ENCODE assay signal across 8 cellular contexts in the genomic region with DNA sequence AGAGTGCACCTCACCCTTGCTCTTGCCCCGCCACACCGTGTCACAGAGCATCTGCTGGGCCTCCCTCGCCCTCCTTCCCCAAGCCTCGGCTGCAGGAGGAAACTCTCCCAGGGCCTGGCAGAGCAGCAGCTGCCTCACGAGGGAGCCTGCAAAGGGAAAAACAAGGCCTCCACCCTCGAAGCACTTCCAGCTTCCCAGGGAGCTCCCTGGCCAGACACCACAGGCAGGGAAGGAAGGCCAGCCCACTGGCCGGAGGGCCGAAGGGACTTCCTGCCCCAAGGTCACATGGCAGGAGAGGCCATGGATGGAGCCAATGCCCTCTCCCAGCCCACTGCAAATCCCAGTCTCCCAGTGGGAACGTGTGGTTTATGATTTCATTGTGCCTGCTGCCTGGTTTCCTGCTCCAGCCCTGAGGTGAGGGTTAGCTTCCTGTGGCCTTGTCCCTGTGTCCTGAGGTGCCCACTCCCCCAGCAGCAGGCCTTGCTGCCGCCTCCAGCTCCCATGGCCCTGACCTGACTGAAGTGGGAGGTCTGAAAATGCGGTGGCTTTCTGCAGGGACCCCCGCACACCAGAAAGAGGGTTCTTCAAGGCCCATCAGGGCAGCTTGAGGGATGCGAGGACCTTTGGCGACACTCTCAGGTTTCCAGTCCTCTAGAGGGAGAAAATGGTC.
DNase-seq lines count a peak whose midpoint lies in the region; ATAC-seq and TF ChIP-seq lines count a peak whose summit lies in the region.

No MANE protein-coding gene starts in this region.

- peak overlapping the region; percentile 25 for H3K27ac Mint-ChIP-seq in neural progenitor cell
- H3K27ac Mint-ChIP-seq in progenitor cell of endocrine pancreas = no peak overlapping the region

- WGBS in esophagus muscularis mucosa = 62% methylated on average over 10 of the region's 14 CpGs

- ATAC-seq in HG03442 (IDR thresholded peaks at IDR 0.05; ENCODE audit: unreplicated experiment) = no peak

- TF ChIP-seq POLR2A in esophagus muscularis mucosa (IDR thresholded peaks at IDR 0.05; ENCODE audit: low read depth) = no peak

- CTCF ChIA-PET in AG04450 (lab: Charles Lee) = interaction anchor here (0.6 kb wide), 1 partner anchor 307 kb away, joined by 9 read pairs; no protein-coding TSS in a partner anchor

- no peak overlapping the region for H2AFZ ChIP-seq in neural progenitor cell (replicated peaks)

- H3K9me3 ChIP-seq in AG04450 (ENCODE audit: control insufficient read depth, insufficient read depth, low read length) (no peaks in the 10 kb centered on the region), esophagus muscularis mucosa (no peaks in the 10 kb centered on the region), neural progenitor cell (ENCODE audit: low read depth) (no peaks in the 10 kb centered on the region)

- intact Hi-C loops in esophagus muscularis mucosa (cut with DNase I) = no loop called here

- H3K27me3 Mint-ChIP-seq in neural progenitor cell (ENCODE audit: insufficient read depth, low read depth) = no peaks in the 10 kb centered on the region
- H3K27me3 Mint-ChIP-seq in progenitor cell of endocrine pancreas = no peaks in the 10 kb centered on the region

- no peak overlapping the region for H3K4me3 ChIP-seq in AG04450 (ENCODE audit: low read depth, low read length)
- H3K4me3 ChIP-seq in esophagus muscularis mucosa = peak overlapping the region in 1 of 4 donors; percentile 14
- H3K4me3 ChIP-seq in neural progenitor cell = no peak overlapping the region

- H3F3A ChIP-seq in neural progenitor cell (ENCODE audit: low read depth) = peaks cover 4% of the 10 kb centered on the region

- H3K4me1 ChIP-seq in esophagus muscularis mucosa (peaks cover 82 to 98% (median 93%) of the 10 kb centered on the region in 4 donors), neural progenitor cell (peaks cover 13% of the 10 kb centered on the region)

- no peaks in the 10 kb centered on the region for H3K36me3 ChIP-seq in esophagus muscularis mucosa
- H3K36me3 ChIP-seq in neural progenitor cell = no peaks in the 10 kb centered on the region

- DNase-seq in AG04450 (ENCODE audit: low read depth, low spot score) = no peak
- peak; percentile 24 to 31 for DNase-seq in Kasumi-1 (lab: John Stamatoyannopoulos, UW)
- DNase-seq in esophagus muscularis mucosa (ENCODE audit: extremely low spot score) = no peak
- no peak for DNase-seq in neural progenitor cell (ENCODE audit: low spot score)
- no peak for DNase-seq in progenitor cell of endocrine pancreas (ENCODE audit: low spot score, unreplicated experiment)
- DNase-seq in SHP77 (lab: John Stamatoyannopoulos, UW) = no peak
- DNase-seq in iPS-NIHi11 (ENCODE audit: low spot score) = no peak

- H3K4me1 Mint-ChIP-seq in neural progenitor cell (peaks cover 34% of the 10 kb centered on the region), progenitor cell of endocrine pancreas (ENCODE audit: low read depth) (peaks cover 3% of the 10 kb centered on the region)

- no peak for TF ChIP-seq CTCF in AG04450 (IDR thresholded peaks at IDR 0.05; ENCODE audit: low read depth, low read length)
- TF ChIP-seq CTCF in esophagus muscularis mucosa (IDR thresholded peaks at IDR 0.05) = no peak
- no peak for TF ChIP-seq CTCF in neural progenitor cell (IDR thresholded peaks at IDR 0.05)
- no peak for TF ChIP-seq CTCF in progenitor cell of endocrine pancreas (IDR thresholded peaks at IDR 0.05; ENCODE audit: unreplicated experiment)

- H3K9me3 Mint-ChIP-seq in neural progenitor cell = no peaks in the 10 kb centered on the region
- no peaks in the 10 kb centered on the region for H3K9me3 Mint-ChIP-seq in progenitor cell of endocrine pancreas (ENCODE audit: low read depth)

- no peak overlapping the region for H3K4me2 ChIP-seq in neural progenitor cell

- H3K4me3 Mint-ChIP-seq in neural progenitor cell (no peak overlapping the region), progenitor cell of endocrine pancreas (ENCODE audit: low read depth) (no peak overlapping the region)

- peaks cover 60% of the 10 kb centered on the region for H3K79me2 ChIP-seq in neural progenitor cell (ENCODE audit: low read depth)

- no peak for TF ChIP-seq EP300 in esophagus muscularis mucosa (IDR thresholded peaks at IDR 0.05)

- POLR2A ChIA-PET in AG04450 (lab: Yijun Ruan, JAX) = no interaction called here

- H3K36me3 Mint-ChIP-seq in neural progenitor cell (peaks cover 2% of the 10 kb centered on the region), progenitor cell of endocrine pancreas (ENCODE audit: insufficient read depth) (no peaks in the 10 kb centered on the region)

- peak overlapping the region; percentile 11 for H3K27ac ChIP-seq in AG04450 (ENCODE audit: low read depth, low read length)
- H3K27ac ChIP-seq in esophagus muscularis mucosa (replicated peaks in 1 of 4) = peak overlapping the region; percentile 78 to 91 (median 82)
- H3K27ac ChIP-seq in neural progenitor cell = no peak overlapping the region

- no peak overlapping the region for H3K9ac ChIP-seq in neural progenitor cell

- peaks cover 87% of the 10 kb centered on the region for H4K20me1 ChIP-seq in neural progenitor cell (ENCODE audit: low read depth)

- H3K27me3 ChIP-seq in AG04450 (ENCODE audit: control insufficient read depth, insufficient read depth, low read length) = no peaks in the 10 kb centered on the region
- H3K27me3 ChIP-seq in esophagus muscularis mucosa = no peaks in the 10 kb centered on the region
- peaks cover 14% of the 10 kb centered on the region for H3K27me3 ChIP-seq in neural progenitor cell

Comparison
In these comparisons a context has a peak if more than half of its experiments do, and no peak if none do; other contexts are left out.
1. DNase-seq: peak in Kasumi-1 (2 of 2); none in AG04450 (single experiment), esophagus muscularis mucosa (single experiment), neural progenitor cell (single experiment), progenitor cell of endocrine pancreas (single experiment), SHP77 (0 of 2) and iPS-NIHi11 (single experiment).